Comparison of ENCODE assay signal across 1 cellular context in genomic region chr14:55102141-55102547, GRCh38.
TF ChIP-seq lines count a peak whose summit lies in the region.

No MANE protein-coding gene starts in this region.

TF ChIP-seq in HEK293, 187 proteins besides CTCF, POLR2A, EP300 and RAD21 (continued from another document):
- TF ChIP-seq PRDM4 (tag by site-specific recombination; IDR thresholded peaks at IDR 0.05): no peak
- no peak for TF ChIP-seq ZNF223 (tag by site-specific recombination; IDR thresholded peaks at IDR 0.05)
- no peak for TF ChIP-seq ZNF677 (tag by site-specific recombination; IDR thresholded peaks at IDR 0.05)
- TF ChIP-seq ZNF132 (tag by site-specific recombination; IDR thresholded peaks at IDR 0.05; ENCODE audit: borderline replicate concordance): no peak
- TF ChIP-seq ZBTB8A (tag by site-specific recombination; IDR thresholded peaks at IDR 0.05): no peak
- 0 out of 2 replicates have a peak, but pooled peaks have one; percentile 40 for TF ChIP-seq ZNF600 (tag by site-specific recombination; IDR thresholded peaks at IDR 0.05)
- TF ChIP-seq ZBTB20 (tag by site-specific recombination; IDR thresholded peaks at IDR 0.05): no peak
- TF ChIP-seq ZNF561 (tag by site-specific recombination; IDR thresholded peaks at IDR 0.05; ENCODE audit: borderline replicate concordance): no peak
- no peak for TF ChIP-seq ZNF274 (IDR thresholded peaks at IDR 0.05; ENCODE audit: low read length)
- no peak for TF ChIP-seq ZNF274 (tag by site-specific recombination; IDR thresholded peaks at IDR 0.05; ENCODE audit: borderline replicate concordance)
- no peak for TF ChIP-seq PATZ1 (tag by site-specific recombination; IDR thresholded peaks at IDR 0.05)
- no peak for TF ChIP-seq ZNF335 (tag by site-specific recombination; conservative IDR thresholded peaks at IDR 0.05)
- TF ChIP-seq ZBTB44 (tag by site-specific recombination; IDR thresholded peaks at IDR 0.05): no peak
- no peak for TF ChIP-seq PRDM6 (tag by site-specific recombination; IDR thresholded peaks at IDR 0.05)
- TF ChIP-seq ZBTB17 (tag by site-specific recombination; IDR thresholded peaks at IDR 0.05): no peak
- TF ChIP-seq SCRT2 (tag by site-specific recombination; IDR thresholded peaks at IDR 0.05): no peak
- peak; percentile 90 for TF ChIP-seq ZIC2 (tag by site-specific recombination; IDR thresholded peaks at IDR 0.05)
- TF ChIP-seq ZNF114 (tag by site-specific recombination; IDR thresholded peaks at IDR 0.05): no peak
- TF ChIP-seq ZBTB7A (tag by site-specific recombination; IDR thresholded peaks at IDR 0.05; ENCODE audit: low read depth): no peak
- TF ChIP-seq ZNF341 (tag by site-specific recombination; IDR thresholded peaks at IDR 0.05; ENCODE audit: low read depth): no peak
- TF ChIP-seq ZNF324 (tag by site-specific recombination; IDR thresholded peaks at IDR 0.05): no peak
- TF ChIP-seq ZNF785 (tag by site-specific recombination; IDR thresholded peaks at IDR 0.05): no peak
- TF ChIP-seq ZNF24 (tag by site-specific recombination; IDR thresholded peaks at IDR 0.05): peak; percentile 48; the same call in 1 of the 2 replicates
- no peak for TF ChIP-seq OVOL3 (tag by site-specific recombination; IDR thresholded peaks at IDR 0.05)
- no peak for TF ChIP-seq SP7 (tag by site-specific recombination; IDR thresholded peaks at IDR 0.05)
- TF ChIP-seq ZNF518A (tag by site-specific recombination; conservative IDR thresholded peaks at IDR 0.05; ENCODE audit: low read depth): no peak
- no peak for TF ChIP-seq KLF9 (tag by site-specific recombination; IDR thresholded peaks at IDR 0.05; ENCODE audit: low read depth)
- TF ChIP-seq ZNF610 (tag by site-specific recombination; IDR thresholded peaks at IDR 0.05; ENCODE audit: borderline replicate concordance): no peak
- no peak for TF ChIP-seq REST (tag by site-specific recombination; IDR thresholded peaks at IDR 0.05)
- TF ChIP-seq ZNF558 (tag by site-specific recombination; IDR thresholded peaks at IDR 0.05): no peak
TF ChIP-seq in HEK293: peak in this region for 5.
